Comparison of ENCODE assay signal across 11 cellular contexts in the genomic region with DNA sequence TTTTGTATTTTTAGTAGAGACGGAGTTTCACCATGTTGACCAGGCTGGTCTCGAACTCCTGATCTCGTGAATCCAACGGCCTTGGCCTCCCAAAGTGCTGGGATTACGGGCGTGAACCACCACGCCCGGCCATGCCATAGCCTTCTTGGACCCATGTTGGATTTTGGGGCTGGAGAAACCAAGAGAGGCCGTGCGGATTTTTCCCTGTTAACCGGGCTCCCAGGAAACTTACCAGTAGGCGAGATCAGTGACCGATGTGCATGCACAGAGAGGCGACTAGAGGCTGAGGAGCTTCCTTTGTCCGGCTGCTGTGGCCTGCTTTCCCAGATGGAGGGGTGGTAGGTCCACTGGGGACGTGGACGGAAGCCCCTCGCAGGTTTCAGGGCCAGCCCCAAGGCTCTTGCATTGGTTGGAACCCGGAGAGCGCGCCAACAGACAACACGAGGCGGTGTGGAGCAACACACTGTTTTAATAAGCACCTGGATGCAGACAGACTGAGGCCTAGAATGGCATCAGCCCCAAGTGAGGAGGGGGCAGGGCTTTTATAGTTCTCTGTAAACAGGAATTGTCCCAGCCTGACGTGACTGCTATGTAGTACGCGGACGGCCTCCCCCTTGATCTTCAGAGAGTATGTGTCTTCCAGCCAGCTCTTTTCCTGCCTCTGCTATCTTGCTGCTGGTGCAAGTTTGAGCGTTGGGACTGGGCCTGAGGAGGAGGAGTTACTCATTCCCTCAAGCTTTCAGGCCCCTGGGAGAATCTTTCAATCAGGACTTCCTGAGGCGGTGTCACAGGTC. TPM values are rescaled to one million over a fixed set of nuclear protein-coding genes. Genes with fewer than 3 reads are reported as not detected.
DNase-seq lines count a peak whose midpoint lies in the region; TF ChIP-seq lines count a peak whose summit lies in the region.
"Had no signal": no experiment of that assay in that cellular context is flagged by ENCODE, and none has a peak within 500 bp of the region (broad histone marks: within the 10 kb centered on the region; RNA-seq: fewer than 3 reads in every experiment).

A gene (minus strand): TSS at position 517 of the 794 bp plus-strand sequence. CDS start 6,624 bp downstream, outside the sequence.

- peak within 1 kb of the TSS; percentile 54 for H3K4me2 ChIP-seq in trophoblast cell (ENCODE audit: low read length)

- H4K12ac ChIP-seq in trophoblast cell (ENCODE audit: low read depth, low read length) = peak within 1 kb of the TSS; percentile 81

- no CpG with 5 or more reads among the region's 29 CpGs for WGBS in trophoblast cell (ENCODE audit: extremely low coverage, insufficient coverage, insufficient read length)

- H3K9me3 ChIP-seq in NT2/D1 (ENCODE audit: insufficient read depth, low read length) = no peaks in the 10 kb centered on the region
- H3K9me3 ChIP-seq in trophoblast cell (ENCODE audit: insufficient read depth, low read depth, low read length) = no peaks in the 10 kb centered on the region
- H3K9me3 ChIP-seq: left ventricle myocardium inferior had no signal

- H3K4me1 Mint-ChIP-seq in activated CD4-positive, alpha-beta T cell treated with anti-CD3 and anti-CD28 coated beads, Interleukin-2, amount 10 ng/mL, durations not matched to agents 7 days and 5 days = peaks cover 28% of the 10 kb centered on the region

- peak; percentile 51 for DNase-seq in activated CD4-positive, alpha-beta T cell treated with anti-CD3 and anti-CD28 coated beads, Interleukin-2, amount 10 ng/mL, durations not matched to agents 7 days and 5 days
- no peak for DNase-seq in activated CD4-positive, alpha-beta T cell treated with anti-CD3 and anti-CD28 coated beads, Interleukin-2, amount 50 U/mL, for 48 hours
- DNase-seq in NT2/D1 (ENCODE audit: low read depth, low spot score) (no peak), choroid plexus epithelial cell (ENCODE audit: low read depth) (peak; percentile 11), trophoblast cell (peak; percentile 97 to 98), cerebellar cortex (ENCODE audit: low spot score) (no peak), GF-D8 (lab: John Stamatoyannopoulos, UW) (no peak)
- DNase-seq in activated effector memory CD4-positive, alpha-beta T cell treated with Interleukin-2 at 50 U/mL for 16 hours = no peak
- DNase-seq: HFFc6, left ventricle myocardium inferior, NCI-H1694 had no signal

- H2BK12ac ChIP-seq in trophoblast cell (ENCODE audit: low read length) = peak within 1 kb of the TSS; percentile 98

- peak within 1 kb of the TSS; percentile 68 for H3K4me3 Mint-ChIP-seq in activated CD4-positive, alpha-beta T cell treated with anti-CD3 and anti-CD28 coated beads, Interleukin-2, amount 10 ng/mL, durations not matched to agents 7 days and 5 days

- TF ChIP-seq CTCF in choroid plexus epithelial cell (conservative IDR thresholded peaks at IDR 0.05; ENCODE audit: low read depth, low read length) = no peak

- peak within 1 kb of the TSS; percentile 97 for H2AK5ac ChIP-seq in trophoblast cell (ENCODE audit: low read length)

- peak within 1 kb of the TSS; percentile 98 for H3K27ac ChIP-seq in trophoblast cell (ENCODE audit: low read depth, low read length)
- H3K27ac ChIP-seq: left ventricle myocardium inferior had no signal

- H3K4me1 ChIP-seq in NT2/D1 (ENCODE audit: insufficient read depth, insufficient read length) (peaks cover 9% of the 10 kb centered on the region), trophoblast cell (ENCODE audit: control insufficient read depth in 1 of 2, insufficient read depth in 2 of 2, low read length in 2 of 2) (peaks cover 22 to 37% of the 10 kb centered on the region in 2 experiments)

- H2AFZ ChIP-seq in trophoblast cell (ENCODE audit: insufficient read depth, low read length, poor library complexity) = peak within 1 kb of the TSS; percentile 69

- H3K27me3 ChIP-seq in NT2/D1 (ENCODE audit: insufficient read depth, insufficient read length) = no peaks in the 10 kb centered on the region
- no peaks in the 10 kb centered on the region for H3K27me3 ChIP-seq in trophoblast cell (ENCODE audit: insufficient read depth, low read length)

- POLR2A ChIA-PET in activated CD4-positive, alpha-beta T cell treated with anti-CD3 and anti-CD28 coated beads, Interleukin-2, amount 10 ng/mL, durations not matched to agents 7 days and 5 days (lab: Charles Lee) = no interaction called here

- peaks cover 27% of the 10 kb centered on the region for H3K36me3 ChIP-seq in NT2/D1 (ENCODE audit: insufficient read depth, insufficient read length, low read length)
- peaks cover 18 to 24% of the 10 kb centered on the region in 2 experiments for H3K36me3 ChIP-seq in trophoblast cell (ENCODE audit: control insufficient read depth in 1 of 2, insufficient read depth in 2 of 2, low read length in 2 of 2)
- H3K36me3 ChIP-seq: left ventricle myocardium inferior had no signal

- H4K8ac ChIP-seq in trophoblast cell (ENCODE audit: low read depth, low read length) = peak within 1 kb of the TSS; percentile 89

- peak within 1 kb of the TSS; percentile 96 for H2BK5ac ChIP-seq in trophoblast cell (ENCODE audit: low read depth, low read length, poor library complexity)

- peaks cover 2% of the 10 kb centered on the region for H3K36me3 Mint-ChIP-seq in activated CD4-positive, alpha-beta T cell treated with anti-CD3 and anti-CD28 coated beads, Interleukin-2, amount 10 ng/mL, durations not matched to agents 7 days and 5 days (ENCODE audit: low read depth)

- H3K79me2 ChIP-seq in trophoblast cell (ENCODE audit: control insufficient read depth, insufficient read depth, low read length, poor library complexity) = peaks cover 15% of the 10 kb centered on the region

- peak within 1 kb of the TSS; percentile 90 for H3K27ac Mint-ChIP-seq in activated CD4-positive, alpha-beta T cell treated with anti-CD3 and anti-CD28 coated beads, Interleukin-2, amount 10 ng/mL, durations not matched to agents 7 days and 5 days

- no peaks in the 10 kb centered on the region for H3K27me3 Mint-ChIP-seq in activated CD4-positive, alpha-beta T cell treated with anti-CD3 and anti-CD28 coated beads, Interleukin-2, amount 10 ng/mL, durations not matched to agents 7 days and 5 days

- peak within 1 kb of the TSS; percentile 99 for H2BK120ac ChIP-seq in trophoblast cell (ENCODE audit: insufficient read depth, low read length, poor library complexity)

- peaks cover 35% of the 10 kb centered on the region for H3K79me1 ChIP-seq in trophoblast cell (ENCODE audit: low read length)

- H3K9me3 Mint-ChIP-seq in activated CD4-positive, alpha-beta T cell treated with anti-CD3 and anti-CD28 coated beads, Interleukin-2, amount 10 ng/mL, durations not matched to agents 7 days and 5 days = no peaks in the 10 kb centered on the region
- H3K9me3 Mint-ChIP-seq: HFFc6 had no signal

- H3K4me3 ChIP-seq in NT2/D1 (ENCODE audit: insufficient read length, low read depth) (peak within 1 kb of the TSS; percentile 41), choroid plexus epithelial cell (ENCODE audit: low read depth, low read length) (no peak within 1 kb of the TSS), trophoblast cell (ENCODE audit: low read depth, low read length) (no peak within 1 kb of the TSS)

- peak within 1 kb of the TSS; percentile 81 for H3K9ac ChIP-seq in NT2/D1 (ENCODE audit: insufficient read length, low read depth)
- no peak within 1 kb of the TSS for H3K9ac ChIP-seq in trophoblast cell (ENCODE audit: low read length)

- H3K14ac ChIP-seq in trophoblast cell (ENCODE audit: low read length) = peak within 1 kb of the TSS; percentile 97

- H3K18ac ChIP-seq in trophoblast cell (ENCODE audit: low read length) = peak within 1 kb of the TSS; percentile 99

- no peak within 1 kb of the TSS for H3K23ac ChIP-seq in trophoblast cell (ENCODE audit: low read length)

- CTCF ChIA-PET in activated CD4-positive, alpha-beta T cell treated with anti-CD3 and anti-CD28 coated beads, Interleukin-2, amount 10 ng/mL, durations not matched to agents 7 days and 5 days (lab: Charles Lee) = no interaction called here

- peak within 1 kb of the TSS; percentile 77 for H3K4ac ChIP-seq in trophoblast cell (ENCODE audit: low read depth, low read length)

- peak within 1 kb of the TSS; percentile 99 for H4K91ac ChIP-seq in trophoblast cell (ENCODE audit: low read depth, low read length)

RNA-seq across cellular contexts. Expression of the gene that starts here (rescaled TPM):
- 1 to 10 TPM; 5.4 to 6.4 TPM for total RNA-seq in activated CD4-positive, alpha-beta T cell treated with anti-CD3 and anti-CD28 coated beads, Interleukin-2, amount 10 ng/mL, durations not matched to agents 7 days and 5 days
- polyA plus RNA-seq in trophoblast cell (2013) = 132 and 143 TPM in 2 replicates
- total RNA-seq: HFFc6, left ventricle myocardium inferior had no signal

Comparison
In these comparisons a context has a peak if more than half of its experiments do, and no peak if none do; other contexts are left out.
1. DNase-seq: peak in activated CD4-positive, alpha-beta T cell treated with anti-CD3 and anti-CD28 coated beads, Interleukin-2, amount 10 ng/mL, durations not matched to agents 7 days and 5 days (single experiment), choroid plexus epithelial cell (single experiment) and trophoblast cell (2 of 2); none in activated CD4-positive, alpha-beta T cell treated with anti-CD3 and anti-CD28 coated beads, Interleukin-2, amount 50 U/mL, for 48 hours (0 of 2), NT2/D1 (single experiment), cerebellar cortex (single experiment), GF-D8 (single experiment) and activated effector memory CD4-positive, alpha-beta T cell treated with Interleukin-2 at 50 U/mL for 16 hours (single experiment).